In the genomic region with DNA sequence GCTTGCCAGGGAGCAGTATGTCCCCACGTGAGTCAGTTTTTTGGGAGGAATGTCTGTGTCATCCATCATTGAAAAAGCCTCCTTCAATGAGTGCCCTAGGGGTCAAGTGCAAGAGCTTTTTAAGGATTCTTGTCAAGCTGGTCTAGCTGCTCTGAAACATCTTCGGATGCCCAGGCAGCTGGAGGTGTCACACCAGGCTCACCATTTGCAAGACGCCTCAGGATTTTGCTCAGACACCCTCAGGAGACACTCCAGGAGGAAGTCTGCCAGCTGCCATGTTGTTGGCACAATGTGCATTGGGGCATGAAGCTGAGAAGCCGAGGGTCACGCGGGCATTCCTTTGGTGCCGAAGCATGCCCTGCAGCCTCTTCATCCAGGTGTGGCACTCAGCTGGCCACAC, we compare ENCODE assay signal across 1 cellular context.
TF ChIP-seq lines count a peak whose summit lies in the region.

No MANE protein-coding gene starts in this region.

TF ChIP-seq in H1, 55 proteins besides CTCF, POLR2A, EP300 and RAD21:
- TF ChIP-seq EZH2 (IDR thresholded peaks at IDR 0.05; ENCODE audit: low read depth, low read length, severe bottlenecking), result no peak
- no peak for TF ChIP-seq ZNF274 (IDR thresholded peaks at IDR 0.05; ENCODE audit: borderline replicate concordance, extremely low read depth, low read length)
- TF ChIP-seq TAF1 (IDR thresholded peaks at IDR 0.05; ENCODE audit: low read depth, low read length), result no peak
- TF ChIP-seq BRCA1 (IDR thresholded peaks at IDR 0.05; ENCODE audit: low read depth, low read length), result no peak
- no peak for TF ChIP-seq NANOG (IDR thresholded peaks at IDR 0.05; ENCODE audit: insufficient read depth, low read depth, low read length, poor library complexity, severe bottlenecking)
- no peak for TF ChIP-seq CREB1 (IDR thresholded peaks at IDR 0.05)
- TF ChIP-seq, protein P1, sequence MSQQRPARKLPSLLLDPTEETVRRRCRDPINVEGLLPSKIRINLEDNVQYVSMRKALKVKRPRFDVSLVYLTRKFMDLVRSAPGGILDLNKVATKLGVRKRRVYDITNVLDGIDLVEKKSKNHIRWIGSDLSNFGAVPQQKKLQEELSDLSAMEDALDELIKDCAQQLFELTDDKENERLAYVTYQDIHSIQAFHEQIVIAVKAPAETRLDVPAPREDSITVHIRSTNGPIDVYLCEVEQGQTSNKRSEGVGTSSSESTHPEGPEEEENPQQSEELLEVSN (IDR thresholded peaks at IDR 0.05), result no peak
